ENCODE assay signal across 8 cellular contexts in genomic region chr6:150142657-150143501, GRCh38. TPM values are rescaled to one million over a fixed set of nuclear protein-coding genes. Genes with fewer than 3 reads are reported as not detected.
DNase-seq lines count a peak whose midpoint lies in the region; ATAC-seq, FAIRE-seq and TF ChIP-seq lines count a peak whose summit lies in the region.

Gene PPP1R14C, plus strand, starts transcription at chr6:150143044. Its CDS starts 149 bp downstream, at chr6:150143193.

- no peak for TF ChIP-seq CTCF in K562 (IDR thresholded peaks at IDR 0.05 in 2 of 3, conservative IDR thresholded peaks at IDR 0.05 in 1 of 3; ENCODE audit: insufficient read depth in 2 of 3, low read depth in 1 of 3, low read length in 3 of 3)
- TF ChIP-seq CTCF in smooth muscle cell (IDR thresholded peaks at IDR 0.05; ENCODE audit: borderline replicate concordance, insufficient read depth, poor library complexity, severe bottlenecking), result no peak

- BruUV-seq in K562 (replicated peaks; lab: Mats Ljungman, UMichigan), result no TSS peak

- H3K27ac ChIP-seq in K562 (ENCODE audit: extremely low read depth, low read depth, low read length) (peak within 1 kb of the TSS; percentile 9; the same call in 2 of the 3 replicates), smooth muscle cell (ENCODE audit: low read depth) (no peak within 1 kb of the TSS)

- TF ChIP-seq POLR2A in K562 (conservative IDR thresholded peaks at IDR 0.05), result no peak

- peaks cover 6 to 18% of the 10 kb centered on the region in 2 experiments; a peak in 4 of 5 replicates for H3K27me3 ChIP-seq in K562 (ENCODE audit: control insufficient read depth in 2 of 2, insufficient read depth in 2 of 2, low read length in 2 of 2)
- H3K27me3 ChIP-seq in smooth muscle cell (ENCODE audit: low read depth), result peaks cover 88% of the 10 kb centered on the region

- FAIRE-seq in K562 (lab: Jason Lieb, UNC), result no peak

- peaks cover 29 to 30% of the 10 kb centered on the region in 2 experiments; a peak in 4 of 5 replicates for H3K4me1 ChIP-seq in K562 (replicated peaks in 1 of 2; ENCODE audit: control insufficient read depth in 2 of 2, insufficient read depth in 2 of 2, low read length in 2 of 2)
- H3K4me1 ChIP-seq in smooth muscle cell (ENCODE audit: low read depth), result peaks cover 12% of the 10 kb centered on the region

- in situ Hi-C loops in K562 (cut with MboI), result no loop called here

- TF ChIP-seq RAD21 in K562 (CRISPR knock-in tag; conservative IDR thresholded peaks at IDR 0.05 in 1 of 2, IDR thresholded peaks at IDR 0.05 in 1 of 2), result no peak

- H3K4me3 ChIP-seq in K562 (peak within 1 kb of the TSS; percentile 64), smooth muscle cell (peak within 1 kb of the TSS; percentile 46)

- H3K9ac ChIP-seq in K562 (ENCODE audit: insufficient read depth in 1 of 2, low read depth in 2 of 2, low read length in 2 of 2) (peak within 1 kb of the TSS; percentile 55 to 94), smooth muscle cell (ENCODE audit: low read depth) (no peak within 1 kb of the TSS)

- intact Hi-C loops in K562 (cut with micrococcal nuclease), result loop anchor here (5.0 kb wide), 1 partner anchor 51 kb away; no protein-coding TSS in a partner anchor

- peak within 1 kb of the TSS; percentile 77 for H3K4me2 ChIP-seq in K562 (ENCODE audit: insufficient read depth, low read length)
- peak within 1 kb of the TSS; percentile 91 for H3K4me2 ChIP-seq in smooth muscle cell

- no peaks in the 10 kb centered on the region for H3K9me1 ChIP-seq in K562 (ENCODE audit: control insufficient read depth, insufficient read depth, low read length)

- H3K9me3 ChIP-seq in K562 (replicated peaks; ENCODE audit: control insufficient read depth, insufficient read depth, low read depth, low read length) (no peaks in the 10 kb centered on the region), smooth muscle cell (replicated peaks; ENCODE audit: low read depth) (no peaks in the 10 kb centered on the region)

- H3K79me2 ChIP-seq in K562 (ENCODE audit: control insufficient read depth, insufficient read depth, low read length), result peaks cover 42% of the 10 kb centered on the region
- H3K79me2 ChIP-seq in smooth muscle cell (ENCODE audit: low read depth), result no peaks in the 10 kb centered on the region

- peak; percentile 82 for ATAC-seq in K562
- no peak for ATAC-seq in HG03432 (IDR thresholded peaks at IDR 0.05; ENCODE audit: unreplicated experiment)
- no peak for ATAC-seq in GM21717 (IDR thresholded peaks at IDR 0.05; ENCODE audit: unreplicated experiment)

- H2AFZ ChIP-seq in K562 (ENCODE audit: low read depth, low read length), result peak within 1 kb of the TSS; percentile 77
- H2AFZ ChIP-seq in smooth muscle cell (ENCODE audit: low read depth), result peak within 1 kb of the TSS; percentile 59

- CTCF ChIA-PET in K562 (lab: Yijun Ruan, JAX; ENCODE audit: low intra/inter-chr PET ratio), result no interaction called here

- TF ChIP-seq EP300 in K562 (IDR thresholded peaks at IDR 0.05; ENCODE audit: low read length), result no peak

- H3K36me3 ChIP-seq in K562 (ENCODE audit: control insufficient read depth, insufficient read depth, low read length) (no peaks in the 10 kb centered on the region), smooth muscle cell (ENCODE audit: low read depth) (no peaks in the 10 kb centered on the region)

- H3F3A ChIP-seq in smooth muscle cell (ENCODE audit: low read depth), result no peaks in the 10 kb centered on the region

- POLR2A ChIA-PET in K562 (lab: Yijun Ruan, JAX), result interaction anchor here (1.1 to 3.9 kb wide), 5 partner anchors 8 to 24 kb away, joined by 3 to 20 read pairs (median 4); no protein-coding TSS in a partner anchor

- DNase-seq in NCI-H2196 (lab: John Stamatoyannopoulos, UW; ENCODE audit: unreplicated experiment), result peak; percentile 42
- DNase-seq in NCI-H2196 treated with DMSO at 0.1 percent for 48 hours (lab: John Stamatoyannopoulos, UW; ENCODE audit: unreplicated experiment), result no peak
- peak; percentile 45 for DNase-seq in NCI-H510A treated with DMSO at 0.1 percent for 48 hours (lab: John Stamatoyannopoulos, UW)
- DNase-seq in K562 (ENCODE audit: extremely low read depth in 1 of 4, low spot score in 3 of 4), result peak; percentile 67 to 92 (median 84)
- peak; percentile 81 for DNase-seq in iPS-NIHi7 (ENCODE audit: extremely low spot score)
- no peak for DNase-seq in smooth muscle cell (lab: John Stamatoyannopoulos, UW; ENCODE audit: unreplicated experiment)

- 6% methylated on average over 61 of the region's 103 CpGs for WGBS in K562 (ENCODE audit: insufficient coverage, low coverage, missing lambda C conversion rate)
- under 1% methylated on average over 85 of the region's 103 CpGs for WGBS in smooth muscle cell (ENCODE audit: low lambda C conversion rate)

- H4K20me1 ChIP-seq in K562 (replicated peaks; ENCODE audit: control insufficient read depth, insufficient read depth, low read length), result no peaks in the 10 kb centered on the region
- H4K20me1 ChIP-seq in smooth muscle cell (ENCODE audit: low read depth), result no peaks in the 10 kb centered on the region

TF ChIP-seq in K562, 482 proteins besides CTCF, POLR2A, EP300 and RAD21 (continues in another document):
- TF ChIP-seq BRF2 (IDR thresholded peaks at IDR 0.05; ENCODE audit: borderline replicate concordance, insufficient read depth, insufficient read length) (no peak), ARID4B (CRISPR knock-in tag; IDR thresholded peaks at IDR 0.05) (no peak; the same call in 1 of the 2 replicates)

RNA-seq across cellular contexts. Expression of gene PPP1R14C, which starts in this region (rescaled TPM):
- 4.2 and 9.2 TPM in 2 replicates for total RNA-seq in K562 (2011; cell fraction: chromatin; rRNA removed; ENCODE audit: low replicate concordance)
- 3.2 and 3.8 TPM in 2 replicates for total RNA-seq in K562 (2011; cell fraction: nucleolus; rRNA removed)
- 9.5 and 13.9 TPM in 2 replicates for total RNA-seq in K562 (2011; cell fraction: nucleoplasm; rRNA removed)
- total RNA-seq in K562 (2014; rRNA removed), result 10.1 and 11.6 TPM in 2 replicates
- total RNA-seq in K562 (2014; rRNA removed; fragmentation: Illumina TruSeq; extraction: Trizol), result 13.0 and 15.7 TPM in 2 replicates
- total RNA-seq in K562 (2015; rRNA removed; fragmentation: Illumina TruSeq; extraction: Trizol), result 3.8 and 4.5 TPM in 2 replicates
- 14.1 and 15.6 TPM in 2 replicates for total RNA-seq in K562 (2021)
- 16.6 and 21.9 TPM in 2 replicates for polyA plus RNA-seq in K562 (2011; rRNA removed)
- polyA plus RNA-seq in K562 (2011; cell fraction: cytosol; rRNA removed), result 6.1 and 15.7 TPM in 2 replicates
- 3.4 and 8.0 TPM in 2 replicates for polyA plus RNA-seq in K562 (2011; cell fraction: nucleus; rRNA removed)
- polyA plus RNA-seq in K562 (2012), result 7.3 and 8.7 TPM in 2 replicates
- 11.9 and 12.2 TPM in 2 replicates for polyA plus RNA-seq in K562 (2014; fragmentation: Illumina TruSeq; extraction: Trizol)
- 10 to 100 TPM in 1 of 2 experiments, 1 to 10 TPM in 1; 8.1 to 14.5 TPM for polyA plus RNA-seq in K562 (2014; fragmentation: Nextera tagmentation; extraction: Ambion mirVana)
- 9.7 and 11.7 TPM in 2 replicates for polyA plus RNA-seq in K562 (2014; rRNA removed)
- polyA minus RNA-seq in K562 (2011; rRNA and poly(A)+ RNA removed), result 13.8 and 22.7 TPM in 2 replicates
- polyA minus RNA-seq in K562 (2011; cell fraction: cytosol; rRNA and poly(A)+ RNA removed), result 5.2 and 5.3 TPM in 2 replicates
- polyA minus RNA-seq in K562 (2011; cell fraction: nucleus; rRNA and poly(A)+ RNA removed), result 2.8 and 5.3 TPM in 2 replicates
- total RNA-seq in smooth muscle cell, result 7.1 and 7.9 TPM in 2 replicates
- polyA plus RNA-seq in smooth muscle cell, result 2.6 and 11.1 TPM in 2 replicates

Comparison
In these comparisons a context has a peak if more than half of its experiments do, and no peak if none do; other contexts are left out.
1. DNase-seq: peak in NCI-H2196 (single experiment), NCI-H510A treated with DMSO at 0.1 percent for 48 hours (single experiment), K562 (4 of 4) and iPS-NIHi7 (single experiment); none in NCI-H2196 treated with DMSO at 0.1 percent for 48 hours (single experiment) and smooth muscle cell (single experiment).